Comparison of ENCODE assay signal across 9 cellular contexts in genomic region chr11:69703711-69704507, GRCh38. TPM values are rescaled to one million over a fixed set of nuclear protein-coding genes. Genes with fewer than 3 reads are reported as not detected.
DNase-seq lines count a peak whose midpoint lies in the region; ATAC-seq and TF ChIP-seq lines count a peak whose summit lies in the region.
"Had no signal": no experiment of that assay in that cellular context is flagged by ENCODE, and none has a peak within 500 bp of the region (broad histone marks: within the 10 kb centered on the region; RNA-seq: fewer than 3 reads in every experiment).

Gene FGF19 (minus strand): TSS chr11:69704022. CDS start chr11:69703876, 146 bp downstream.

- intact Hi-C loops in heart left ventricle (cut with DNase I) (loop anchor here in 2 of 10 donors (2.0 to 5.0 kb wide), 2 partner anchors 183 to 185 kb away; no protein-coding TSS in a partner anchor), left ventricle myocardium superior (cut with micrococcal nuclease) (no loop called here), esophagus squamous epithelium (cut with DNase I) (loop anchor here (10.0 kb wide), 1 partner anchor 181 kb away; no protein-coding TSS in a partner anchor)

- DNase-seq in heart left ventricle: no peak
- no peak for DNase-seq in left ventricle myocardium superior
- DNase-seq in SW480 (ENCODE audit: low spot score): peak; percentile 88
- DNase-seq in suprapubic skin (ENCODE audit: low spot score in 2 of 2): no peak
- DNase-seq in NAMALWA (ENCODE audit: low spot score): no peak
- no peak for DNase-seq in activated effector memory CD4-positive, alpha-beta T cell treated with Interleukin-2 at 50 U/mL for 16 hours
- no peak for DNase-seq in esophagus squamous epithelium (lab: John Stamatoyannopoulos, UW)

- TF ChIP-seq CTCF in heart left ventricle (IDR thresholded peaks at IDR 0.05) (no peak), suprapubic skin (IDR thresholded peaks at IDR 0.05) (no peak), esophagus squamous epithelium (IDR thresholded peaks at IDR 0.05) (no peak)

- H3K27me3 ChIP-seq in heart left ventricle: peaks cover 43 to 86% (median 63%) of the 10 kb centered on the region in 9 donors
- peaks cover 77% of the 10 kb centered on the region for H3K27me3 ChIP-seq in suprapubic skin
- H3K27me3 ChIP-seq in esophagus squamous epithelium: peaks cover 22 to 92% (median 26%) of the 10 kb centered on the region in 4 donors

- peaks cover 0 to 40% (median 13%) of the 10 kb centered on the region in 12 donors for H3K4me1 ChIP-seq in heart left ventricle
- peaks cover 41% of the 10 kb centered on the region for H3K4me1 ChIP-seq in suprapubic skin
- H3K4me1 ChIP-seq in esophagus squamous epithelium: peaks cover 9 to 52% (median 16%) of the 10 kb centered on the region in 3 donors

- no peaks in the 10 kb centered on the region for H3K36me3 ChIP-seq in heart left ventricle
- no peaks in the 10 kb centered on the region for H3K36me3 ChIP-seq in suprapubic skin
- H3K36me3 ChIP-seq in esophagus squamous epithelium: no peaks in the 10 kb centered on the region
- H3K36me3 ChIP-seq: Peyer's patch had no signal

- ATAC-seq in heart left ventricle (no peak), left ventricle myocardium superior (no peak)

- H3K9me3 ChIP-seq in heart left ventricle (no peaks in the 10 kb centered on the region), iPS-18c (ENCODE audit: control insufficient read depth, insufficient read depth, low read length) (no peaks in the 10 kb centered on the region), suprapubic skin (no peaks in the 10 kb centered on the region), esophagus squamous epithelium (no peaks in the 10 kb centered on the region)
- H3K9me3 ChIP-seq: Peyer's patch had no signal

- H3K4me3 ChIP-seq in heart left ventricle: peak within 1 kb of the TSS in 8 of 12 donors; percentile 6 to 32 (median 18)
- peak within 1 kb of the TSS; percentile 50 for H3K4me3 ChIP-seq in iPS-18c (ENCODE audit: insufficient read depth, low read depth, low read length)
- peak within 1 kb of the TSS; percentile 22 for H3K4me3 ChIP-seq in suprapubic skin
- peak within 1 kb of the TSS in 2 of 4 donors; percentile 24 to 51 for H3K4me3 ChIP-seq in esophagus squamous epithelium

- 1 to 2% (median 2%) methylated on average over 25 to 72 of the region's 72 CpGs for WGBS in heart left ventricle, 4 donors
- WGBS in suprapubic skin: 1% methylated on average over 19 of the region's 72 CpGs
- 5% methylated on average over 3 of the region's 72 CpGs; no CpG with 5 or more reads in 1 of the 2 donors for WGBS in esophagus squamous epithelium, 2 donors

- H3K27ac ChIP-seq in heart left ventricle: no peak within 1 kb of the TSS
- H3K27ac ChIP-seq in suprapubic skin: no peak within 1 kb of the TSS
- no peak within 1 kb of the TSS for H3K27ac ChIP-seq in esophagus squamous epithelium
- H3K27ac ChIP-seq: Peyer's patch had no signal

- TF ChIP-seq POLR2A in heart left ventricle (IDR thresholded peaks at IDR 0.05): no peak
- TF ChIP-seq POLR2A in suprapubic skin (IDR thresholded peaks at IDR 0.05): no peak
- TF ChIP-seq POLR2A in esophagus squamous epithelium (IDR thresholded peaks at IDR 0.05): no peak

- no peak for TF ChIP-seq EP300 in suprapubic skin (IDR thresholded peaks at IDR 0.05)

RNA-seq across cellular contexts. Expression of gene FGF19, which starts in this region (rescaled TPM):
- total RNA-seq in heart left ventricle (not detected), left ventricle myocardium superior (not detected), suprapubic skin (not detected), esophagus squamous epithelium (not detected)
- polyA plus RNA-seq in heart left ventricle: not detected
